13 cellular contexts compared by ENCODE assay signal in genomic region chr4:147735413-147736301, GRCh38. TPM values are rescaled to one million over a fixed set of nuclear protein-coding genes. Genes with fewer than 3 reads are reported as not detected.
A peak's percentile ranks its signal among the peaks of the same experiment; 100 is the strongest.
DNase-seq lines count a peak whose midpoint lies in the region; ATAC-seq and TF ChIP-seq lines count a peak whose summit lies in the region.
"Had no signal": no experiment of that assay in that cellular context is flagged by ENCODE, and none has a peak within 500 bp of the region (broad histone marks: within the 10 kb centered on the region; RNA-seq: fewer than 3 reads in every experiment).

No MANE protein-coding gene starts in this region.

- H3K23ac ChIP-seq in neuronal stem cell (ENCODE audit: low read depth, low read length, poor library complexity): no peak overlapping the region

- no peak overlapping the region for H2BK5ac ChIP-seq in neuronal stem cell (ENCODE audit: low read length)

- H3K4me3 ChIP-seq in SK-N-SH (ENCODE audit: low read depth in 2 of 2, low read length in 1 of 2): peak overlapping the region in 1 of 2 experiments; percentile 16; a peak in 1 of 4 replicates
- peak overlapping the region in 2 of 3 donors; percentile 39 to 80 for H3K4me3 ChIP-seq in breast epithelium
- H3K4me3 ChIP-seq in neuronal stem cell (ENCODE audit: low read length in 2 of 2): no peak overlapping the region

- H3K36me3 Mint-ChIP-seq in stimulated activated effector memory CD8-positive, alpha-beta T cell treated with anti-CD3 and anti-CD28 coated beads, Interleukin-12 subunit alpha, Interleukin-12 subunit beta, amount 100 ng/mL, for 72 hours: no peaks in the 10 kb centered on the region
- H3K36me3 Mint-ChIP-seq: brain had no signal

- H3K4me2 ChIP-seq in SK-N-SH (peak overlapping the region; percentile 99), neuronal stem cell (ENCODE audit: insufficient read depth, low read length, poor library complexity, severe bottlenecking) (no peak overlapping the region)

- no peak for TF ChIP-seq RAD21 in SK-N-SH (IDR thresholded peaks at IDR 0.05; ENCODE audit: low read length)

- H3K9ac ChIP-seq in SK-N-SH (peak overlapping the region; percentile 48; the same call in 1 of the 2 replicates), neuronal stem cell (ENCODE audit: low read depth, low read length, poor library complexity) (no peak overlapping the region)

- WGBS in SK-N-SH (ENCODE audit: low lambda C conversion rate): 76% methylated on average over 6 of the region's 6 CpGs
- WGBS in neuronal stem cell (ENCODE audit: extremely low coverage in 2 of 2, insufficient read length in 2 of 2, insufficient replicate concordance in 1 of 2), 2 donors: no CpG with 5 or more reads among the region's 6 CpGs

- H3K18ac ChIP-seq in neuronal stem cell (ENCODE audit: low read length): no peak overlapping the region

- H2BK12ac ChIP-seq in neuronal stem cell (ENCODE audit: low read length): no peak overlapping the region

- H2AFZ ChIP-seq in SK-N-SH (ENCODE audit: low read depth) (no peak overlapping the region), neuronal stem cell (ENCODE audit: low read length) (no peak overlapping the region)

- POLR2A ChIA-PET in SK-N-SH (lab: Yijun Ruan, JAX): interaction anchor here (0.6 kb wide), 1 partner anchor 14 kb away, joined by 4 read pairs; no protein-coding TSS in a partner anchor

- CTCF ChIA-PET in SK-N-SH (lab: Yijun Ruan, JAX): no interaction called here

- H4K8ac ChIP-seq in neuronal stem cell (ENCODE audit: low read depth, low read length): no peak overlapping the region

- H3K4me1 ChIP-seq in SK-N-SH (ENCODE audit: control insufficient read depth in 1 of 2, insufficient read depth in 2 of 2, low read depth in 1 of 2, low read length in 1 of 2) (peaks cover 29 to 33% of the 10 kb centered on the region in 2 experiments; a peak in 3 of 4 replicates), breast epithelium (no peaks in the 10 kb centered on the region), neuronal stem cell (ENCODE audit: control insufficient read depth in 2 of 2, insufficient read depth in 1 of 2, low read depth in 1 of 2, low read length in 2 of 2) (peaks cover 0 to 5% of the 10 kb centered on the region in 2 donors)

- H3K27ac ChIP-seq in SK-N-SH (ENCODE audit: low read depth in 2 of 2, low read length in 1 of 2) (peak overlapping the region; percentile 75 to 80), breast epithelium (peak overlapping the region in 1 of 2 donors; percentile 49), neuronal stem cell (replicated peaks; ENCODE audit: low read length) (no peak overlapping the region)
- H3K27ac ChIP-seq: 22Rv1 had no signal

- peak overlapping the region; percentile 0 for H3K4me3 Mint-ChIP-seq in stimulated activated effector memory CD8-positive, alpha-beta T cell treated with anti-CD3 and anti-CD28 coated beads, Interleukin-12 subunit alpha, Interleukin-12 subunit beta, amount 100 ng/mL, for 72 hours

- no peaks in the 10 kb centered on the region for H3K9me3 Mint-ChIP-seq in stimulated activated effector memory CD8-positive, alpha-beta T cell treated with anti-CD3 and anti-CD28 coated beads, Interleukin-12 subunit alpha, Interleukin-12 subunit beta, amount 100 ng/mL, for 72 hours

- no peak for TF ChIP-seq POLR2A in breast epithelium (IDR thresholded peaks at IDR 0.05)

- H4K20me1 ChIP-seq in SK-N-SH (ENCODE audit: insufficient read depth): no peaks in the 10 kb centered on the region; the same call in 1 of the 2 replicates

- H3K36me3 ChIP-seq in SK-N-SH (replicated peaks in 1 of 2; ENCODE audit: control insufficient read depth in 1 of 2, insufficient read depth in 2 of 2, low read length in 1 of 2): no peaks in the 10 kb centered on the region
- no peaks in the 10 kb centered on the region for H3K36me3 ChIP-seq in breast epithelium
- no peaks in the 10 kb centered on the region for H3K36me3 ChIP-seq in neuronal stem cell (replicated peaks in 1 of 2; ENCODE audit: control insufficient read depth in 2 of 2, insufficient read depth in 2 of 2, low read length in 2 of 2)

- no peak overlapping the region for H3K27ac Mint-ChIP-seq in stimulated activated effector memory CD8-positive, alpha-beta T cell treated with anti-CD3 and anti-CD28 coated beads, Interleukin-12 subunit alpha, Interleukin-12 subunit beta, amount 100 ng/mL, for 72 hours
- H3K27ac Mint-ChIP-seq: brain had no signal

- H2BK15ac ChIP-seq in neuronal stem cell (ENCODE audit: low read length): no peak overlapping the region

- H3K9me3 ChIP-seq in SK-N-SH (no peaks in the 10 kb centered on the region), breast epithelium (no peaks in the 10 kb centered on the region), neuronal stem cell (replicated peaks in 1 of 2; ENCODE audit: control insufficient read depth in 2 of 2, insufficient read depth in 1 of 2, low read depth in 1 of 2, low read length in 2 of 2) (no peaks in the 10 kb centered on the region)

- peaks cover 26% of the 10 kb centered on the region for H3F3A ChIP-seq in SK-N-SH (replicated peaks; ENCODE audit: insufficient read depth)

- no peaks in the 10 kb centered on the region for H3K27me3 ChIP-seq in SK-N-SH (ENCODE audit: insufficient read depth)
- H3K27me3 ChIP-seq in breast epithelium: no peaks in the 10 kb centered on the region
- peaks cover 2 to 63% (median 29%) of the 10 kb centered on the region in 3 experiments for H3K27me3 ChIP-seq in neuronal stem cell (ENCODE audit: control insufficient read depth in 3 of 3, insufficient read depth in 3 of 3, low read depth in 1 of 3, low read length in 3 of 3)

- peaks cover 41% of the 10 kb centered on the region for H3K4me1 Mint-ChIP-seq in stimulated activated effector memory CD8-positive, alpha-beta T cell treated with anti-CD3 and anti-CD28 coated beads, Interleukin-12 subunit alpha, Interleukin-12 subunit beta, amount 100 ng/mL, for 72 hours

- peaks cover 85% of the 10 kb centered on the region for H3K79me2 ChIP-seq in SK-N-SH (ENCODE audit: insufficient read depth)

- H2BK120ac ChIP-seq in neuronal stem cell (ENCODE audit: low read depth, low read length): no peak overlapping the region

- H3K79me1 ChIP-seq in neuronal stem cell (ENCODE audit: low read depth, low read length): no peaks in the 10 kb centered on the region

- TF ChIP-seq CTCF in SK-N-SH (IDR thresholded peaks at IDR 0.05) (no peak), breast epithelium (IDR thresholded peaks at IDR 0.05) (no peak)

- TF ChIP-seq EP300 in SK-N-SH (IDR thresholded peaks at IDR 0.05; ENCODE audit: borderline replicate concordance in 1 of 2, low read depth in 1 of 2, low read length in 1 of 2): no peak

- no peak overlapping the region for H3K4ac ChIP-seq in neuronal stem cell (ENCODE audit: low read length)

- no peak overlapping the region for H3K14ac ChIP-seq in neuronal stem cell (ENCODE audit: low read length)

- ATAC-seq in SK-N-SH treated with all-trans-retinoic acid at 6 μM for 48 hours: no peak
- ATAC-seq in HG03159 (IDR thresholded peaks at IDR 0.05; ENCODE audit: unreplicated experiment): peak; percentile 20
- no peak for ATAC-seq in stimulated activated effector memory CD8-positive, alpha-beta T cell treated with anti-CD3 and anti-CD28 coated beads, Interleukin-12 subunit alpha, Interleukin-12 subunit beta, amount 100 ng/mL, for 72 hours
- ATAC-seq in GM18907 (IDR thresholded peaks at IDR 0.05; ENCODE audit: unreplicated experiment): no peak

- intact Hi-C loops in breast epithelium (cut with DNase I; ENCODE audit: low total_unique reads): loop anchor here (10.0 kb wide), 2 partner anchors 89 to 129 kb away; no protein-coding TSS in a partner anchor

- no peak for DNase-seq in SK-N-SH
- DNase-seq in breast epithelium (ENCODE audit: low spot score in 2 of 2): no peak
- no peak for DNase-seq in stimulated activated effector memory CD8-positive, alpha-beta T cell treated with anti-CD3 and anti-CD28 coated beads, Interleukin-12 subunit alpha, Interleukin-12 subunit beta, amount 100 ng/mL, for 72 hours (ENCODE audit: low spot score in 2 of 2)
- no peak for DNase-seq in GM03348 (ENCODE audit: low spot score)
- no peak for DNase-seq in neuronal stem cell (ENCODE audit: low spot score)
- DNase-seq: kidney; NCI-H1048; stimulated activated CD4-positive, alpha-beta T cell treated with anti-CD3 and anti-CD28 coated beads, Interleukin-2, amount 100 ng/mL, for 48 hours had no signal

- H4K91ac ChIP-seq in neuronal stem cell (ENCODE audit: low read depth, low read length, poor library complexity): no peak overlapping the region

- no peaks in the 10 kb centered on the region for H3K9me2 ChIP-seq in SK-N-SH

- H2AK5ac ChIP-seq in neuronal stem cell (ENCODE audit: low read depth, low read length): no peak overlapping the region

TF ChIP-seq in SK-N-SH treated with all-trans-retinoic acid at 6 μM for 48 hours, 23 proteins besides CTCF, POLR2A, EP300 and RAD21 (continues in another document):
- TF ChIP-seq POU6F1 (CRISPR knock-in tag; IDR thresholded peaks at IDR 0.05; ENCODE audit: borderline replicate concordance, low read depth): no peak
- no peak for TF ChIP-seq ZFP3 (CRISPR knock-in tag; IDR thresholded peaks at IDR 0.05)
- TF ChIP-seq GLIS3 (CRISPR knock-in tag; IDR thresholded peaks at IDR 0.05): no peak
- TF ChIP-seq TOX (CRISPR knock-in tag; IDR thresholded peaks at IDR 0.05; ENCODE audit: borderline replicate concordance): no peak
- no peak for TF ChIP-seq RARB (CRISPR knock-in tag; IDR thresholded peaks at IDR 0.05)
- TF ChIP-seq ISL1 (CRISPR knock-in tag; IDR thresholded peaks at IDR 0.05): no peak

RNA-seq across cellular contexts. Expression of gene ARHGAP10, which starts 3.8 kb away (rescaled TPM):
- 12.0 and 15.1 TPM in 2 replicates for polyA plus RNA-seq in SK-N-SH (2012; rRNA removed)
- polyA plus RNA-seq in SK-N-SH (2012; cell fraction: cytosol; rRNA removed): 12.9 and 13.8 TPM in 2 replicates
- 20.6 and 21.3 TPM in 2 replicates for polyA plus RNA-seq in SK-N-SH (2012; cell fraction: nucleus; rRNA removed)
- total RNA-seq in breast epithelium: 100 to 1,000 TPM in 1 of 3 donors, 10 to 100 TPM in 2; 49.5 to 138 (median 62.6) TPM
- polyA plus RNA-seq in neuronal stem cell (2013, experiment 1 of 2): 1.2 TPM
- polyA plus RNA-seq in neuronal stem cell (2013, experiment 2 of 2): 1.2 TPM

RNA-seq across cellular contexts. Expression of gene PRMT9, which starts 51.7 kb away (rescaled TPM):
- 3.9 and 5.1 TPM in 2 replicates for polyA plus RNA-seq in SK-N-SH (2012; rRNA removed)
- polyA plus RNA-seq in SK-N-SH (2012; cell fraction: cytosol; rRNA removed): 4.9 and 5.1 TPM in 2 replicates
- polyA plus RNA-seq in SK-N-SH (2012; cell fraction: nucleus; rRNA removed): 6.1 and 13.5 TPM in 2 replicates
- 10 to 100 TPM in 2 of 3 donors, 1 to 10 TPM in 1; 7.8 to 21.8 (median 10.5) TPM for total RNA-seq in breast epithelium
- polyA plus RNA-seq in neuronal stem cell (2013, experiment 1 of 2): 4.7 TPM
- 5.0 TPM for polyA plus RNA-seq in neuronal stem cell (2013, experiment 2 of 2)

Comparison
In these comparisons a context has a peak if more than half of its experiments do, and no peak if none do; other contexts are left out.
1. H3K4me3 ChIP-seq: peak in breast epithelium (2 of 3); none in neuronal stem cell (0 of 2).